In the genomic region with DNA sequence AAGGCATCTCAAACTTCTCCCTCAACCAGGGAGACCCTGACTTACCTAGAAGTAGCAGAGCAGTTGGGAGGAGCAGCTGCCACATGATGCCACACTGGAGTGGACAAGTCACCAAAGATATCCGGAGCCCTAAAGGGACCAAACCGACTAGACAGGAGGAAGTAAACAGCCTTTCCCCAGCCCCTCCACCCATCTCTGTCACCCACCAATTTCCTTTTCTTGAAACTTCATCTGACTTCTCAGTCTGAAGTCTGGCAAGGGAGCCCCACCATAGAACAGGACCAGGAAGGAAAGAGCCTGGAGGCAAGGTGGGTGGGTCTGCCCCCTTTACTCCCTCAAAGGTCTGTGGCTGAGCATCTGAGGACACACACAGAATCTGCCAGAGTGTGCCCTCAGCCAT, we compare ENCODE assay signal across 23 cellular contexts. TPM values are rescaled to one million over a fixed set of nuclear protein-coding genes. Genes with fewer than 3 reads are reported as not detected.
DNase-seq lines count a peak whose midpoint lies in the region; ATAC-seq and TF ChIP-seq lines count a peak whose summit lies in the region.
"Had no signal": no experiment of that assay in that cellular context is flagged by ENCODE, and none has a peak within 500 bp of the region (broad histone marks: within the 10 kb centered on the region; RNA-seq: fewer than 3 reads in every experiment).

Gene FCGR3A (minus strand): TSS at position 167 of the 400 bp plus-strand sequence. CDS start 82 bp downstream, at position 85.

- H3K27ac Mint-ChIP-seq in activated CD4-positive, alpha-beta T cell treated with anti-CD3 and anti-CD28 coated beads for 36 hours = no peak within 1 kb of the TSS
- H3K27ac Mint-ChIP-seq: activated CD4-positive, alpha-beta memory T cell treated with anti-CD3 and anti-CD28 coated beads, Interleukin-2, amount 10 ng/mL, durations not matched to agents 7 days and 5 days; activated naive CD8-positive, alpha-beta T cell treated with anti-CD3 and anti-CD28 coated beads, Interleukin-2, amount 50 U/mL, for 24 hours; memory B cell; T-helper 17 cell had no signal

- DNase-seq in Right ventricle myocardium inferior (ENCODE audit: missing footprints) (no peak), right atrium auricular region (ENCODE audit: low spot score) (no peak), left lobe of liver (ENCODE audit: low spot score) (no peak), trophoblast cell (no peak), HK-2 (ENCODE audit: unreplicated experiment) (no peak), occipital lobe (lab: John Stamatoyannopoulos, UW) (no peak)
- DNase-seq in activated CD4-positive, alpha-beta T cell treated with anti-CD3 and anti-CD28 coated beads for 36 hours = no peak
- DNase-seq in stimulated activated CD4-positive, alpha-beta T cell treated with anti-CD3 and anti-CD28 coated beads, Interleukin-15, amount 100 ng/mL, for 24 hours = no peak
- DNase-seq: activated CD4-positive, alpha-beta memory T cell treated with anti-CD3 and anti-CD28 coated beads, Interleukin-2, amount 10 ng/mL, durations not matched to agents 7 days and 5 days; activated naive CD8-positive, alpha-beta T cell treated with anti-CD3 and anti-CD28 coated beads, Interleukin-2, amount 50 U/mL, for 24 hours; effector CD8-positive, alpha-beta T cell; esophagus squamous epithelium; KG1; NCI-H1048; NCI-H69; retina; SHP77 treated with DMSO at 0.1 percent for 48 hours; T-helper 17 cell had no signal

- CTCF ChIA-PET in activated CD4-positive, alpha-beta T cell treated with anti-CD3 and anti-CD28 coated beads for 36 hours (lab: Charles Lee) = no interaction called here

- H3K27me3 Mint-ChIP-seq in activated CD4-positive, alpha-beta T cell treated with anti-CD3 and anti-CD28 coated beads for 36 hours = no peaks in the 10 kb centered on the region
- H3K27me3 Mint-ChIP-seq: activated CD4-positive, alpha-beta memory T cell treated with anti-CD3 and anti-CD28 coated beads, Interleukin-2, amount 10 ng/mL, durations not matched to agents 7 days and 5 days; activated naive CD8-positive, alpha-beta T cell treated with anti-CD3 and anti-CD28 coated beads, Interleukin-2, amount 50 U/mL, for 24 hours; memory B cell; T-helper 17 cell had no signal

- no peaks in the 10 kb centered on the region for H3K79me2 ChIP-seq in trophoblast cell (ENCODE audit: control insufficient read depth, insufficient read depth, low read length, poor library complexity)

- ATAC-seq in Right ventricle myocardium inferior (peak; percentile 55), left lobe of liver (peak; percentile 6)
- ATAC-seq in activated CD4-positive, alpha-beta T cell treated with anti-CD3 and anti-CD28 coated beads for 36 hours = no peak
- ATAC-seq: activated naive CD8-positive, alpha-beta T cell treated with anti-CD3 and anti-CD28 coated beads, Interleukin-2, amount 50 U/mL, for 24 hours; T-helper 17 cell had no signal

- POLR2A ChIA-PET in activated CD4-positive, alpha-beta T cell treated with anti-CD3 and anti-CD28 coated beads for 36 hours (lab: Charles Lee) = no interaction called here

- H3K4me3 ChIP-seq in right atrium auricular region (no peak within 1 kb of the TSS), trophoblast cell (ENCODE audit: low read depth, low read length) (no peak within 1 kb of the TSS)
- H3K4me3 ChIP-seq: cardiac muscle cell had no signal

- H4K91ac ChIP-seq in trophoblast cell (ENCODE audit: low read depth, low read length) = peak within 1 kb of the TSS; percentile 14

- no peaks in the 10 kb centered on the region for H3K9me3 Mint-ChIP-seq in activated CD4-positive, alpha-beta T cell treated with anti-CD3 and anti-CD28 coated beads for 36 hours (ENCODE audit: low read depth)
- H3K9me3 Mint-ChIP-seq: activated naive CD8-positive, alpha-beta T cell treated with anti-CD3 and anti-CD28 coated beads, Interleukin-2, amount 50 U/mL, for 24 hours; memory B cell had no signal

- no CpG with 5 or more reads among the region's 2 CpGs for WGBS in trophoblast cell (ENCODE audit: extremely low coverage, insufficient coverage, insufficient read length)

- H3K27me3 ChIP-seq in right atrium auricular region (no peaks in the 10 kb centered on the region), trophoblast cell (ENCODE audit: insufficient read depth, low read length) (no peaks in the 10 kb centered on the region)
- H3K27me3 ChIP-seq: cardiac muscle cell had no signal

- no peak within 1 kb of the TSS for H2AK5ac ChIP-seq in trophoblast cell (ENCODE audit: low read length)

- no peak within 1 kb of the TSS for H3K4me3 Mint-ChIP-seq in activated CD4-positive, alpha-beta T cell treated with anti-CD3 and anti-CD28 coated beads for 36 hours
- H3K4me3 Mint-ChIP-seq: activated CD4-positive, alpha-beta memory T cell treated with anti-CD3 and anti-CD28 coated beads, Interleukin-2, amount 10 ng/mL, durations not matched to agents 7 days and 5 days; activated naive CD8-positive, alpha-beta T cell treated with anti-CD3 and anti-CD28 coated beads, Interleukin-2, amount 50 U/mL, for 24 hours; memory B cell; T-helper 17 cell had no signal

- intact Hi-C loops in Right ventricle myocardium inferior (cut with DNase I) = no loop called here
- intact Hi-C loops in activated CD4-positive, alpha-beta T cell treated with anti-CD3 and anti-CD28 coated beads for 36 hours (cut with DNase I, micrococcal nuclease) = loop anchor here in 1 of 2 experiments (10.0 kb wide), 1 partner anchor 195 kb away; the partner anchor contains the start of gene DUSP12

- no peak within 1 kb of the TSS for H3K4ac ChIP-seq in trophoblast cell (ENCODE audit: low read depth, low read length)

- no peaks in the 10 kb centered on the region for H3K36me3 Mint-ChIP-seq in activated CD4-positive, alpha-beta T cell treated with anti-CD3 and anti-CD28 coated beads for 36 hours (ENCODE audit: low read depth)
- H3K36me3 Mint-ChIP-seq: memory B cell had no signal

- no peak within 1 kb of the TSS for H2BK120ac ChIP-seq in trophoblast cell (ENCODE audit: insufficient read depth, low read length, poor library complexity)

- H3K9ac ChIP-seq in trophoblast cell (ENCODE audit: low read length) = no peak within 1 kb of the TSS

- no peak within 1 kb of the TSS for H4K12ac ChIP-seq in trophoblast cell (ENCODE audit: low read depth, low read length)

- H3K79me1 ChIP-seq in trophoblast cell (ENCODE audit: low read length) = no peaks in the 10 kb centered on the region

- H2BK12ac ChIP-seq in trophoblast cell (ENCODE audit: low read length) = no peak within 1 kb of the TSS

- H3K14ac ChIP-seq in trophoblast cell (ENCODE audit: low read length) = no peak within 1 kb of the TSS

- TF ChIP-seq CTCF in right atrium auricular region (IDR thresholded peaks at IDR 0.05) = no peak

- H3K18ac ChIP-seq in trophoblast cell (ENCODE audit: low read length) = no peak within 1 kb of the TSS

- H3K4me1 ChIP-seq in right atrium auricular region (no peaks in the 10 kb centered on the region), trophoblast cell (ENCODE audit: control insufficient read depth in 1 of 2, insufficient read depth in 2 of 2, low read length in 2 of 2) (no peaks in the 10 kb centered on the region)
- H3K4me1 ChIP-seq: esophagus squamous epithelium had no signal

- H3K23ac ChIP-seq in trophoblast cell (ENCODE audit: low read length) = no peak within 1 kb of the TSS

- no peak within 1 kb of the TSS for H4K8ac ChIP-seq in trophoblast cell (ENCODE audit: low read depth, low read length)

- no peak within 1 kb of the TSS for H3K4me2 ChIP-seq in trophoblast cell (ENCODE audit: low read length)

- no peak within 1 kb of the TSS for H2BK5ac ChIP-seq in trophoblast cell (ENCODE audit: low read depth, low read length, poor library complexity)

- H3K9me3 ChIP-seq in right atrium auricular region (no peaks in the 10 kb centered on the region), trophoblast cell (ENCODE audit: insufficient read depth, low read depth, low read length) (no peaks in the 10 kb centered on the region)
- H3K9me3 ChIP-seq: esophagus squamous epithelium had no signal

- H3K27ac ChIP-seq in right atrium auricular region (no peak within 1 kb of the TSS), trophoblast cell (ENCODE audit: low read depth, low read length) (no peak within 1 kb of the TSS)
- H3K27ac ChIP-seq: C4-2B, cardiac muscle cell had no signal

- H3K36me3 ChIP-seq in right atrium auricular region (no peaks in the 10 kb centered on the region), trophoblast cell (ENCODE audit: control insufficient read depth in 1 of 2, insufficient read depth in 2 of 2, low read length in 2 of 2) (no peaks in the 10 kb centered on the region)
- H3K36me3 ChIP-seq: cardiac muscle cell, esophagus squamous epithelium had no signal

- peaks cover 8% of the 10 kb centered on the region for H3K4me1 Mint-ChIP-seq in activated CD4-positive, alpha-beta T cell treated with anti-CD3 and anti-CD28 coated beads for 36 hours

- no peak within 1 kb of the TSS for H2AFZ ChIP-seq in trophoblast cell (ENCODE audit: insufficient read depth, low read length, poor library complexity)

RNA-seq across cellular contexts. Expression of gene FCGR3A, which starts in this region (rescaled TPM):
- 31.4 TPM for total RNA-seq in Right ventricle myocardium inferior
- 10 to 100 TPM in 1 of 2 donors, 1 to 10 TPM in 1; 2.9 to 39.1 TPM for total RNA-seq in right atrium auricular region
- total RNA-seq in left lobe of liver = 25.2 TPM
- 0.01 and 0.04 TPM in 2 replicates for polyA plus RNA-seq in trophoblast cell (2013)
- total RNA-seq in occipital lobe = 4.7 TPM
- not detected for total RNA-seq in activated CD4-positive, alpha-beta T cell treated with anti-CD3 and anti-CD28 coated beads for 36 hours
- total RNA-seq: cardiac muscle cell, glomerular endothelial cell, OCI-LY7 had no signal
- polyA plus RNA-seq: cardiac muscle cell had no signal
